8 cellular contexts compared by ENCODE assay signal in genomic region chr7:87797798-87798403, GRCh38.
DNase-seq lines count a peak whose midpoint lies in the region; ATAC-seq and TF ChIP-seq lines count a peak whose summit lies in the region.

No MANE protein-coding gene starts in this region.

- no peak overlapping the region for H4K5ac ChIP-seq in H9 (ENCODE audit: insufficient read length, low read depth, low read length)

- TF ChIP-seq CTCF in natural killer cell (IDR thresholded peaks at IDR 0.05), result peak; percentile 62
- TF ChIP-seq CTCF in H9 (conservative IDR thresholded peaks at IDR 0.05), result peak; percentile 78
- peak; percentile 81 for TF ChIP-seq CTCF in KMS-11 (conservative IDR thresholded peaks at IDR 0.05; ENCODE audit: low read depth, low read length)
- TF ChIP-seq CTCF in Panc1 (IDR thresholded peaks at IDR 0.05), result peak; percentile 69; the same call in 1 of the 2 replicates
- TF ChIP-seq CTCF in neural crest cell (conservative IDR thresholded peaks at IDR 0.05), result peak; percentile 78

- H4K91ac ChIP-seq in H9 (ENCODE audit: insufficient read length, low read depth, low read length), result no peak overlapping the region

- no peak overlapping the region for H2AFZ ChIP-seq in H9 (ENCODE audit: low read length)
- no peak overlapping the region for H2AFZ ChIP-seq in KMS-11 (ENCODE audit: low read depth)

- H3T11ph ChIP-seq in H9 (ENCODE audit: low read length), result no peak overlapping the region

- no CpG with 5 or more reads among the region's 4 CpGs for WGBS in H9 (ENCODE audit: extremely low coverage, insufficient read length, low lambda C conversion rate)

- no peak overlapping the region for H2BK12ac ChIP-seq in H9 (ENCODE audit: insufficient read length, low read depth, low read length)

- H3K9me3 ChIP-seq in H9 (ENCODE audit: control insufficient read depth, low read depth, low read length) (no peaks in the 10 kb centered on the region), Panc1 (ENCODE audit: control insufficient read depth, insufficient read depth, low read depth, low read length) (no peaks in the 10 kb centered on the region)

- ATAC-seq in natural killer cell (peak; percentile 60 to 73 (median 66)), Panc1 (peak; percentile 74)
- ATAC-seq in natural killer cell treated with Interleukin-12 subunit alpha and Interleukin-12 subunit beta and Interleukin-15 and Interleukin-18, amount 100 ng/mL, for 72 hours, result no peak
- ATAC-seq in activated T-cell treated with anti-CD3 and anti-CD28 coated beads, Interleukin-2, amount 50 U/mL, for 4 hours, result no peak

- no peak overlapping the region for H2BK120ac ChIP-seq in H9 (ENCODE audit: low read depth, low read length, poor library complexity, severe bottlenecking)

- no peak overlapping the region for H3K18ac ChIP-seq in H9 (ENCODE audit: insufficient read length, low read depth, low read length)

- H3K4me2 ChIP-seq in H9 (ENCODE audit: insufficient read depth, insufficient read length, low read length) (no peak overlapping the region), KMS-11 (no peak overlapping the region)

- no peaks in the 10 kb centered on the region for H3K79me1 ChIP-seq in H9 (ENCODE audit: insufficient read depth, low read depth, low read length, poor library complexity, severe bottlenecking)

- H3K27me3 ChIP-seq in H9 (ENCODE audit: insufficient read depth, low read length) (no peaks in the 10 kb centered on the region), KMS-11 (ENCODE audit: insufficient read depth, low read depth) (no peaks in the 10 kb centered on the region), Panc1 (ENCODE audit: control insufficient read depth, insufficient read depth, low read length) (no peaks in the 10 kb centered on the region)

- intact Hi-C loops in natural killer cell (cut with micrococcal nuclease) (loop anchor here (1.0 to 5.0 kb wide), 2 partner anchors 89 to 314 kb away; no protein-coding TSS in a partner anchor), Panc1 (cut with micrococcal nuclease; ENCODE audit: unreplicated experiment) (loop anchor here (2.0 to 10.0 kb wide), 3 partner anchors 89 to 367 kb away; no protein-coding TSS in a partner anchor)

- H3K14ac ChIP-seq in H9 (ENCODE audit: insufficient read depth, low read length), result no peak overlapping the region

- no peak overlapping the region for H4K8ac ChIP-seq in H9 (replicated peaks; ENCODE audit: insufficient read length, low read depth, low read length)

- H2BK20ac ChIP-seq in H9 (ENCODE audit: low read depth, low read length, poor library complexity, severe bottlenecking), result no peak overlapping the region

- CTCF ChIA-PET in Panc1 (lab: Charles Lee), result interaction anchor here (0.6 kb wide), 1 partner anchor 12 kb away, joined by 3 read pairs; no protein-coding TSS in a partner anchor

- H3K4me1 ChIP-seq in H9 (ENCODE audit: insufficient read depth, low read length) (no peaks in the 10 kb centered on the region), KMS-11 (ENCODE audit: low read depth, poor library complexity, severe bottlenecking) (no peaks in the 10 kb centered on the region), Panc1 (ENCODE audit: control insufficient read depth, insufficient read depth, low read length) (no peaks in the 10 kb centered on the region)

- POLR2A ChIA-PET in Panc1 (lab: Charles Lee), result no interaction called here

- peaks cover 0 to 27% of the 10 kb centered on the region in 2 donors for H3K27me3 Mint-ChIP-seq in natural killer cell (ENCODE audit: low read depth in 2 of 2)
- H3K27me3 Mint-ChIP-seq in natural killer cell treated with Interleukin-12 subunit alpha and Interleukin-12 subunit beta and Interleukin-15 and Interleukin-18, amount 100 ng/mL, for 72 hours, result peaks cover 9 to 22% of the 10 kb centered on the region in 2 donors
- H3K27me3 Mint-ChIP-seq in H9 (ENCODE audit: low read depth), result no peaks in the 10 kb centered on the region
- H3K27me3 Mint-ChIP-seq in neural crest cell (ENCODE audit: low read depth), result no peaks in the 10 kb centered on the region
- H3K27me3 Mint-ChIP-seq in activated T-cell treated with anti-CD3 and anti-CD28 coated beads, Interleukin-2, amount 50 U/mL, for 4 hours (ENCODE audit: low read depth), result peaks cover 5% of the 10 kb centered on the region

- H2BK15ac ChIP-seq in H9 (ENCODE audit: low read depth, low read length), result no peak overlapping the region

- no peak for DNase-seq in natural killer cell
- no peak for DNase-seq in natural killer cell treated with Interleukin-12 subunit alpha and Interleukin-12 subunit beta and Interleukin-15 and Interleukin-18, amount 100 ng/mL, for 72 hours (ENCODE audit: low spot score)
- no peak for DNase-seq in H9
- peak; percentile 58 for DNase-seq in Panc1 (ENCODE audit: low read depth, low spot score)
- peak; percentile 20 for DNase-seq in epithelial cell of prostate (ENCODE audit: low read depth, low spot score)
- no peak for DNase-seq in neural crest cell (ENCODE audit: low read depth, low spot score)
- no peak for DNase-seq in activated T-cell treated with anti-CD3 and anti-CD28 coated beads, Interleukin-2, amount 50 U/mL, for 4 hours

- H3K4me3 Mint-ChIP-seq in natural killer cell, result no peak overlapping the region
- H3K4me3 Mint-ChIP-seq in natural killer cell treated with Interleukin-12 subunit alpha and Interleukin-12 subunit beta and Interleukin-15 and Interleukin-18, amount 100 ng/mL, for 72 hours, result no peak overlapping the region
- H3K4me3 Mint-ChIP-seq in H9, result no peak overlapping the region
- no peak overlapping the region for H3K4me3 Mint-ChIP-seq in neural crest cell
- H3K4me3 Mint-ChIP-seq in activated T-cell treated with anti-CD3 and anti-CD28 coated beads, Interleukin-2, amount 50 U/mL, for 4 hours, result no peak overlapping the region

- no peaks in the 10 kb centered on the region for H3K23me2 ChIP-seq in H9 (ENCODE audit: insufficient read length, low read depth, low read length, poor library complexity, severe bottlenecking)

- BruUV-seq in Panc1 (replicated peaks; lab: Mats Ljungman, UMichigan), result no TSS peak

- no peaks in the 10 kb centered on the region for H3K79me2 ChIP-seq in H9 (ENCODE audit: insufficient read depth, low read length)
- no peaks in the 10 kb centered on the region for H3K79me2 ChIP-seq in KMS-11 (ENCODE audit: insufficient read depth, low read depth)

- no peaks in the 10 kb centered on the region for H4K20me1 ChIP-seq in H9 (ENCODE audit: control insufficient read depth, insufficient read depth, insufficient read length)
- H4K20me1 ChIP-seq in KMS-11 (ENCODE audit: insufficient read depth), result no peaks in the 10 kb centered on the region

- in situ Hi-C loops in Panc1 (cut with HindIII; ENCODE audit: low pct_unique_long_range_greater_than_20kb, low sequenced_read_pairs), result no loop called here

- no peak overlapping the region for H3K9ac ChIP-seq in H9 (ENCODE audit: extremely low read depth, insufficient read length, low read length)
- no peak overlapping the region for H3K9ac ChIP-seq in KMS-11

- H3K36me3 ChIP-seq in KMS-11 (ENCODE audit: insufficient read depth) (no peaks in the 10 kb centered on the region), Panc1 (ENCODE audit: control insufficient read depth, insufficient read depth, low read length) (no peaks in the 10 kb centered on the region)

- H2BK5ac ChIP-seq in H9 (ENCODE audit: insufficient read length, low read length), result no peak overlapping the region

- H3K27ac Mint-ChIP-seq in natural killer cell, result no peak overlapping the region
- H3K27ac Mint-ChIP-seq in natural killer cell treated with Interleukin-12 subunit alpha and Interleukin-12 subunit beta and Interleukin-15 and Interleukin-18, amount 100 ng/mL, for 72 hours, result no peak overlapping the region
- no peak overlapping the region for H3K27ac Mint-ChIP-seq in H9
- H3K27ac Mint-ChIP-seq in neural crest cell (ENCODE audit: unreplicated experiment), result no peak overlapping the region

- H3K4ac ChIP-seq in H9 (ENCODE audit: low read depth, low read length), result no peak overlapping the region

- H3K23ac ChIP-seq in H9 (ENCODE audit: insufficient read length, low read depth, low read length), result no peak overlapping the region

- no peak overlapping the region for H3K56ac ChIP-seq in H9 (ENCODE audit: insufficient read length, low read depth, low read length)

- no peak overlapping the region for H3K27ac ChIP-seq in H9 (ENCODE audit: insufficient read length, low read depth, low read length)
- H3K27ac ChIP-seq in KMS-11, result no peak overlapping the region
- no peak overlapping the region for H3K27ac ChIP-seq in Panc1 (ENCODE audit: low read length)
- H3K27ac ChIP-seq in epithelial cell of prostate, result no peak overlapping the region

- H3K9me3 Mint-ChIP-seq in natural killer cell (no peaks in the 10 kb centered on the region), H9 (peaks cover 7 to 8% of the 10 kb centered on the region in 2 experiments; a peak in 3 of 5 replicates), neural crest cell (peaks cover 6% of the 10 kb centered on the region)
- no peaks in the 10 kb centered on the region for H3K9me3 Mint-ChIP-seq in natural killer cell treated with Interleukin-12 subunit alpha and Interleukin-12 subunit beta and Interleukin-15 and Interleukin-18, amount 100 ng/mL, for 72 hours
- H3K9me3 Mint-ChIP-seq in activated T-cell treated with anti-CD3 and anti-CD28 coated beads, Interleukin-2, amount 50 U/mL, for 4 hours, result no peaks in the 10 kb centered on the region

- H3K4me3 ChIP-seq in KMS-11 (IDR thresholded peaks at IDR 0.05; ENCODE audit: insufficient read depth, low read depth, low read length) (no peak overlapping the region), Panc1 (ENCODE audit: low read depth in 2 of 2, low read length in 2 of 2) (no peak overlapping the region)

- H3K4me1 Mint-ChIP-seq in natural killer cell, result no peaks in the 10 kb centered on the region
- no peaks in the 10 kb centered on the region for H3K4me1 Mint-ChIP-seq in natural killer cell treated with Interleukin-12 subunit alpha and Interleukin-12 subunit beta and Interleukin-15 and Interleukin-18, amount 100 ng/mL, for 72 hours (ENCODE audit: low read depth in 2 of 2)
- peaks cover 3 to 4% of the 10 kb centered on the region in 2 experiments; a peak in 2 of 4 replicates for H3K4me1 Mint-ChIP-seq in H9
- no peaks in the 10 kb centered on the region for H3K4me1 Mint-ChIP-seq in neural crest cell
- H3K4me1 Mint-ChIP-seq in activated T-cell treated with anti-CD3 and anti-CD28 coated beads, Interleukin-2, amount 50 U/mL, for 4 hours (ENCODE audit: low read depth), result no peaks in the 10 kb centered on the region

- H3K36me3 Mint-ChIP-seq in natural killer cell, result no peaks in the 10 kb centered on the region
- no peaks in the 10 kb centered on the region for H3K36me3 Mint-ChIP-seq in natural killer cell treated with Interleukin-12 subunit alpha and Interleukin-12 subunit beta and Interleukin-15 and Interleukin-18, amount 100 ng/mL, for 72 hours
- no peaks in the 10 kb centered on the region; a peak in 1 of 7 replicates for H3K36me3 Mint-ChIP-seq in H9 (ENCODE audit: insufficient read depth in 1 of 3, low read depth in 3 of 3)
- H3K36me3 Mint-ChIP-seq in neural crest cell (ENCODE audit: low read depth), result no peaks in the 10 kb centered on the region
- no peaks in the 10 kb centered on the region for H3K36me3 Mint-ChIP-seq in activated T-cell treated with anti-CD3 and anti-CD28 coated beads, Interleukin-2, amount 50 U/mL, for 4 hours (ENCODE audit: insufficient read depth)

- H2AK5ac ChIP-seq in H9 (ENCODE audit: insufficient read length, low read length), result no peak overlapping the region

Comparison
In these comparisons a context has a peak if more than half of its experiments do, and no peak if none do; other contexts are left out.
1. ATAC-seq: peak in natural killer cell (3 of 3) and Panc1 (single experiment); none in natural killer cell treated with Interleukin-12 subunit alpha and Interleukin-12 subunit beta and Interleukin-15 and Interleukin-18, amount 100 ng/mL, for 72 hours (0 of 2) and activated T-cell treated with anti-CD3 and anti-CD28 coated beads, Interleukin-2, amount 50 U/mL, for 4 hours (0 of 2).
2. DNase-seq: peak in Panc1 (single experiment) and epithelial cell of prostate (single experiment); none in natural killer cell (single experiment), natural killer cell treated with Interleukin-12 subunit alpha and Interleukin-12 subunit beta and Interleukin-15 and Interleukin-18, amount 100 ng/mL, for 72 hours (single experiment), H9 (single experiment), neural crest cell (single experiment) and activated T-cell treated with anti-CD3 and anti-CD28 coated beads, Interleukin-2, amount 50 U/mL, for 4 hours (single experiment).
3. Peak in every context shown above with its lines, with median percentiles within 50 percentile points of each other: CTCF ChIP-seq.